ENCODE assay signal across 12 cellular contexts in genomic region chr12:6934110-6934509, GRCh38. TPM values are rescaled to one million over a fixed set of nuclear protein-coding genes. Genes with fewer than 3 reads are reported as not detected.
DNase-seq lines count a peak whose midpoint lies in the region; ATAC-seq and TF ChIP-seq lines count a peak whose summit lies in the region.
"Had no signal": no experiment of that assay in that cellular context is flagged by ENCODE, and none has a peak within 500 bp of the region (broad histone marks: within the 10 kb centered on the region; RNA-seq: fewer than 3 reads in every experiment).

No MANE protein-coding gene starts in this region.

- no peak for DNase-seq in Caco-2
- no peak for DNase-seq in activated CD4-positive, alpha-beta memory T cell treated with anti-CD3 and anti-CD28 coated beads, Interleukin-2, amount 10 ng/mL, durations not matched to agents 7 days and 5 days
- peak; percentile 58 for DNase-seq in fibroblast of mammary gland (ENCODE audit: low read depth)
- peak in 1 of 2 donors; percentile 65 for DNase-seq in psoas muscle
- DNase-seq in SIG-M5 treated with dmso at 0.1 percent for 504 hours (lab: John Stamatoyannopoulos, UW; ENCODE audit: unreplicated experiment), result no peak
- DNase-seq in stimulated activated CD4-positive, alpha-beta T cell treated with anti-CD3 and anti-CD28 coated beads, Interleukin-4, amount 100 ng/mL, for 24 hours, result no peak
- no peak for DNase-seq in NCI-H524 (lab: John Stamatoyannopoulos, UW)
- DNase-seq in NCI-H2081 treated with DMSO at 0.1 percent for 48 hours (lab: John Stamatoyannopoulos, UW), result no peak
- DNase-seq: naive B cell, NCI-H2171, WERI-Rb-1 had no signal

- intact Hi-C loops in Caco-2 (cut with micrococcal nuclease; ENCODE audit: unreplicated experiment) (no loop called here), psoas muscle (cut with DNase I) (no loop called here)

- no peaks in the 10 kb centered on the region for H3K27me3 Mint-ChIP-seq in Caco-2 (ENCODE audit: insufficient read depth, unreplicated experiment)
- H3K27me3 Mint-ChIP-seq in activated CD4-positive, alpha-beta memory T cell treated with anti-CD3 and anti-CD28 coated beads, Interleukin-2, amount 10 ng/mL, durations not matched to agents 7 days and 5 days, result no peaks in the 10 kb centered on the region
- H3K27me3 Mint-ChIP-seq: naive B cell had no signal

- no peaks in the 10 kb centered on the region for H3K27me3 ChIP-seq in Caco-2 (replicated peaks; ENCODE audit: control insufficient read depth, insufficient read depth, low read length)
- H3K27me3 ChIP-seq in psoas muscle (ENCODE audit: insufficient read depth in 3 of 3, low read length in 2 of 3), result no peaks in the 10 kb centered on the region

- H3K4me1 Mint-ChIP-seq in Caco-2 (ENCODE audit: low read depth, unreplicated experiment), result peaks cover 45% of the 10 kb centered on the region
- peaks cover 77% of the 10 kb centered on the region for H3K4me1 Mint-ChIP-seq in activated CD4-positive, alpha-beta memory T cell treated with anti-CD3 and anti-CD28 coated beads, Interleukin-2, amount 10 ng/mL, durations not matched to agents 7 days and 5 days

- no peak overlapping the region for H3K4me3 Mint-ChIP-seq in Caco-2 (ENCODE audit: unreplicated experiment)
- H3K4me3 Mint-ChIP-seq in activated CD4-positive, alpha-beta memory T cell treated with anti-CD3 and anti-CD28 coated beads, Interleukin-2, amount 10 ng/mL, durations not matched to agents 7 days and 5 days, result no peak overlapping the region

- no peak overlapping the region for H3K4me3 ChIP-seq in Caco-2 (ENCODE audit: low read depth, low read length)
- H3K4me3 ChIP-seq in fibroblast of mammary gland (ENCODE audit: control insufficient read depth, low read depth, low read length), result no peak overlapping the region
- H3K4me3 ChIP-seq in psoas muscle, result no peak overlapping the region

- CTCF ChIA-PET in Caco-2 (lab: Charles Lee), result interaction anchor here (0.8 to 1.1 kb wide), 4 partner anchors 10 to 84 kb away, joined by 3 to 4 read pairs (median 3); partner anchors contain the start of genes C12orf57, LPCAT3 and RNU7-1
- CTCF ChIA-PET in activated CD4-positive, alpha-beta memory T cell treated with anti-CD3 and anti-CD28 coated beads, Interleukin-2, amount 10 ng/mL, durations not matched to agents 7 days and 5 days (lab: Charles Lee), result interaction anchor here (1.0 to 2.4 kb wide), 3 partner anchors 10 to 65 kb away, joined by 3 to 15 read pairs (median 3); no protein-coding TSS in a partner anchor

- no peaks in the 10 kb centered on the region for H3K9me3 Mint-ChIP-seq in Caco-2 (ENCODE audit: unreplicated experiment)
- H3K9me3 Mint-ChIP-seq in activated CD4-positive, alpha-beta memory T cell treated with anti-CD3 and anti-CD28 coated beads, Interleukin-2, amount 10 ng/mL, durations not matched to agents 7 days and 5 days, result no peaks in the 10 kb centered on the region
- H3K9me3 Mint-ChIP-seq: naive B cell had no signal

- H3K27ac Mint-ChIP-seq in Caco-2 (ENCODE audit: unreplicated experiment), result peak overlapping the region; percentile 0
- peak overlapping the region; percentile 41 for H3K27ac Mint-ChIP-seq in activated CD4-positive, alpha-beta memory T cell treated with anti-CD3 and anti-CD28 coated beads, Interleukin-2, amount 10 ng/mL, durations not matched to agents 7 days and 5 days

- POLR2A ChIA-PET in Caco-2 (lab: Charles Lee), result interaction anchor here (1.7 kb wide), 1 partner anchor 10 kb away, joined by 5 read pairs; the partner anchor contains the start of genes C12orf57 and RNU7-1
- POLR2A ChIA-PET in activated CD4-positive, alpha-beta memory T cell treated with anti-CD3 and anti-CD28 coated beads, Interleukin-2, amount 10 ng/mL, durations not matched to agents 7 days and 5 days (lab: Charles Lee), result interaction anchor here (1.4 to 19.4 kb wide), 5 partner anchors 8 to 66 kb away, joined by 4 to 295 read pairs (median 34); partner anchors contain the start of genes ATN1, C12orf57, PTPN6 and RNU7-1

- peaks cover 26% of the 10 kb centered on the region for H3K4me1 ChIP-seq in Caco-2
- H3K4me1 ChIP-seq in psoas muscle, result peaks cover 37% of the 10 kb centered on the region

- peaks cover 69% of the 10 kb centered on the region for H3K36me3 Mint-ChIP-seq in Caco-2 (ENCODE audit: insufficient read depth, unreplicated experiment)
- peaks cover 35% of the 10 kb centered on the region for H3K36me3 Mint-ChIP-seq in activated CD4-positive, alpha-beta memory T cell treated with anti-CD3 and anti-CD28 coated beads, Interleukin-2, amount 10 ng/mL, durations not matched to agents 7 days and 5 days (ENCODE audit: low read depth)

- peaks cover 12% of the 10 kb centered on the region for H3K36me3 ChIP-seq in Caco-2 (ENCODE audit: control insufficient read depth, insufficient read depth, low read length)
- peaks cover 0 to 37% of the 10 kb centered on the region in 2 donors for H3K36me3 ChIP-seq in psoas muscle (ENCODE audit: insufficient read depth in 1 of 2, low read depth in 1 of 2)

- no peak for TF ChIP-seq CTCF in Caco-2 (IDR thresholded peaks at IDR 0.05; ENCODE audit: insufficient read depth in 1 of 2, low read depth in 1 of 2, low read length in 1 of 2, severe bottlenecking in 1 of 2, unreplicated experiment in 1 of 2)
- no peak for TF ChIP-seq CTCF in fibroblast of mammary gland (conservative IDR thresholded peaks at IDR 0.05; ENCODE audit: control insufficient read depth, insufficient read depth, low read depth, low read length)
- no peak for TF ChIP-seq CTCF in psoas muscle (IDR thresholded peaks at IDR 0.05)

- BruUV-seq in Caco-2 (replicated peaks; lab: Mats Ljungman, UMichigan), result no TSS peak

- WGBS in psoas muscle, 3 donors, result 37 to 49% (median 47%) methylated on average over 7 to 8 of the region's 8 CpGs

- peak overlapping the region; percentile 66 for H3K27ac ChIP-seq in psoas muscle
- H3K27ac ChIP-seq: WERI-Rb-1 had no signal

- no peak for ATAC-seq in psoas muscle

- H3K9me3 ChIP-seq in Caco-2, result no peaks in the 10 kb centered on the region
- no peaks in the 10 kb centered on the region for H3K9me3 ChIP-seq in psoas muscle

RNA-seq across cellular contexts. Expression of gene ATN1, which starts 6.4 kb away (rescaled TPM):
- total RNA-seq in Caco-2 (2022) (126 TPM in 2 replicates), psoas muscle (10 to 100 TPM; 43.3 to 55.8 (median 50.9) TPM)
- total RNA-seq in activated CD4-positive, alpha-beta memory T cell treated with anti-CD3 and anti-CD28 coated beads, Interleukin-2, amount 10 ng/mL, durations not matched to agents 7 days and 5 days, result 10 to 100 TPM; 33.9 to 34.6 TPM
- polyA plus RNA-seq in psoas muscle, result 10 to 100 TPM; 24.9 to 46.0 (median 33.7) TPM

RNA-seq across cellular contexts. Expression of gene RNU7-1, which starts 9.5 kb away (rescaled TPM):
- not detected in 2 replicates for total RNA-seq in Caco-2 (2022)
- total RNA-seq in activated CD4-positive, alpha-beta memory T cell treated with anti-CD3 and anti-CD28 coated beads, Interleukin-2, amount 10 ng/mL, durations not matched to agents 7 days and 5 days, result not detected
- total RNA-seq in psoas muscle, result not detected
- polyA plus RNA-seq in psoas muscle, result not detected
- total RNA-seq: epithelial cell of proximal tubule had no signal

RNA-seq across cellular contexts. Expression of gene C12orf57, which starts 9.7 kb away (rescaled TPM):
- total RNA-seq in Caco-2 (2022) (111 TPM in 2 replicates), psoas muscle (100 to 1,000 TPM in 2 of 4 donors, 10 to 100 TPM in 2; 80.4 to 110 (median 95.6) TPM)
- total RNA-seq in activated CD4-positive, alpha-beta memory T cell treated with anti-CD3 and anti-CD28 coated beads, Interleukin-2, amount 10 ng/mL, durations not matched to agents 7 days and 5 days, result 100 to 1,000 TPM; 141 TPM
- polyA plus RNA-seq in psoas muscle, result 100 to 1,000 TPM; 223 to 269 (median 247) TPM

RNA-seq across cellular contexts. Expression of gene PTPN6, which starts 17.0 kb away (rescaled TPM):
- total RNA-seq in Caco-2 (2022) (43.9 and 54.8 TPM in 2 replicates), psoas muscle (1 to 10 TPM; 3.6 to 7.6 (median 4.6) TPM)
- 100 to 1,000 TPM; 295 to 299 TPM for total RNA-seq in activated CD4-positive, alpha-beta memory T cell treated with anti-CD3 and anti-CD28 coated beads, Interleukin-2, amount 10 ng/mL, durations not matched to agents 7 days and 5 days
- polyA plus RNA-seq in psoas muscle, result 1 to 10 TPM; 1.3 to 2.6 (median 2.1) TPM

RNA-seq across cellular contexts. Expression of gene ENO2, which starts 19.7 kb away (rescaled TPM):
- total RNA-seq in Caco-2 (2022) (23.2 and 25.3 TPM in 2 replicates), psoas muscle (1 to 10 TPM; 2.0 to 4.6 (median 2.3) TPM)
- total RNA-seq in activated CD4-positive, alpha-beta memory T cell treated with anti-CD3 and anti-CD28 coated beads, Interleukin-2, amount 10 ng/mL, durations not matched to agents 7 days and 5 days, result 100 to 1,000 TPM; 206 to 207 TPM
- polyA plus RNA-seq in psoas muscle, result 1 to 10 TPM; 1.4 to 2.0 (median 1.8) TPM
